Comparison of ENCODE assay signal across 30 cellular contexts in genomic region chr3:72950372-72950771, GRCh38. TPM values are rescaled to one million over a fixed set of nuclear protein-coding genes. Genes with fewer than 3 reads are reported as not detected.
A peak's percentile ranks its signal among the peaks of the same experiment; 100 is the strongest.
DNase-seq lines count a peak whose midpoint lies in the region; ATAC-seq and TF ChIP-seq lines count a peak whose summit lies in the region.
"Had no signal": no experiment of that assay in that cellular context is flagged by ENCODE, and none has a peak within 500 bp of the region (broad histone marks: within the 10 kb centered on the region; RNA-seq: fewer than 3 reads in every experiment).

No MANE protein-coding gene starts in this region.

- no peak for DNase-seq in dorsolateral prefrontal cortex
- DNase-seq in heart left ventricle: no peak
- DNase-seq in hippocampal formation (lab: John Stamatoyannopoulos, UW): no peak
- no peak for DNase-seq in HAP-1 (ENCODE audit: low spot score in 2 of 2)
- no peak for DNase-seq in epidermal melanocyte (ENCODE audit: insufficient read length, low spot score)
- DNase-seq: activated naive CD4-positive, alpha-beta T cell treated with Interleukin-2 at 50 U/mL for 16 hours; amniotic stem cell; brain microvascular endothelial cell; CD8-positive, alpha-beta T cell; GM23248; immature natural killer cell; left lung; mesendoderm; MM.1S; NCI-H1417; NCI-H2029 treated with DMSO at 0.1 percent for 48 hours; pancreas; small intestine; stimulated activated naive CD4-positive, alpha-beta T cell treated with Interleukin-2 at 50 U/mL for 16 hours; T-helper 17 cell had no signal

- TF ChIP-seq POLR2A in heart left ventricle (IDR thresholded peaks at IDR 0.05): no peak

- H3K4me3 ChIP-seq in BLaER1 (no peak overlapping the region), dorsolateral prefrontal cortex (peak overlapping the region in 2 of 59 donors; percentile 7 to 10), heart left ventricle (no peak overlapping the region), HAP-1 (no peak overlapping the region)
- H3K4me3 ChIP-seq: A549, gastroesophageal sphincter, GM23248, left lung, neural progenitor cell, pancreas, thoracic aorta, vagina had no signal

- H3K9me3 ChIP-seq in BLaER1 (no peaks in the 10 kb centered on the region), heart left ventricle (no peaks in the 10 kb centered on the region), HAP-1 (no peaks in the 10 kb centered on the region)
- H3K9me3 ChIP-seq: A549, gastroesophageal sphincter, left lung, pancreas, thoracic aorta, vagina had no signal

- H3K27ac ChIP-seq in BLaER1 (no peak overlapping the region), dorsolateral prefrontal cortex (peak overlapping the region; percentile 1 to 99 (median 87)), heart left ventricle (no peak overlapping the region)
- H3K27ac ChIP-seq: A549, brain microvascular endothelial cell, gastroesophageal sphincter, GM23248, left lung, neural progenitor cell, pancreas, thoracic aorta, vagina had no signal

- H3K36me3 ChIP-seq in BLaER1 (no peaks in the 10 kb centered on the region), heart left ventricle (peaks cover 0 to 3% (median 0%) of the 10 kb centered on the region in 9 donors), HAP-1 (replicated peaks) (no peaks in the 10 kb centered on the region)
- H3K36me3 ChIP-seq: brain microvascular endothelial cell, gastroesophageal sphincter, left lung, neural progenitor cell, pancreas, thoracic aorta, vagina had no signal

- 95 to 98% (median 97%) methylated on average over 8 of the region's 8 CpGs for WGBS in heart left ventricle, 4 donors

- no peak overlapping the region for H3K9ac ChIP-seq in BLaER1
- H3K9ac ChIP-seq: GM23248, neural progenitor cell had no signal

- H3K4me1 ChIP-seq in BLaER1: peaks cover 27% of the 10 kb centered on the region
- H3K4me1 ChIP-seq in heart left ventricle: peaks cover 0 to 5% (median 0%) of the 10 kb centered on the region in 12 donors
- H3K4me1 ChIP-seq in HAP-1: no peaks in the 10 kb centered on the region
- H3K4me1 ChIP-seq: gastroesophageal sphincter, pancreas, vagina had no signal

- no peaks in the 10 kb centered on the region for H4K20me1 ChIP-seq in BLaER1

- ATAC-seq in GM18867 (IDR thresholded peaks at IDR 0.05; ENCODE audit: unreplicated experiment) (peak; percentile 39), HG03175 (IDR thresholded peaks at IDR 0.05; ENCODE audit: unreplicated experiment) (peak; percentile 54), heart left ventricle (no peak)
- ATAC-seq: A549, gastroesophageal sphincter, left lung, pancreas, Right ventricle myocardium inferior, SK-N-SH treated with all-trans-retinoic acid at 6 μM for 48 hours had no signal

- TF ChIP-seq CTCF in dorsolateral prefrontal cortex (IDR thresholded peaks at IDR 0.05 in 54 of 56, conservative IDR thresholded peaks at IDR 0.05 in 2 of 56; ENCODE audit: low read depth in 1 of 56, partially characterized antibody in 56 of 56) (no peak), heart left ventricle (IDR thresholded peaks at IDR 0.05) (no peak)

- H3K4me2 ChIP-seq in BLaER1: peak overlapping the region; percentile 18
- H3K4me2 ChIP-seq: A549, neural progenitor cell had no signal

- in situ Hi-C loops in HAP-1 (cut with MboI; ENCODE audit: low sequenced_read_pairs): no loop called here

- H3K27me3 ChIP-seq in BLaER1 (no peaks in the 10 kb centered on the region), dorsolateral prefrontal cortex (no peaks in the 10 kb centered on the region), heart left ventricle (no peaks in the 10 kb centered on the region), HAP-1 (ENCODE audit: low read depth) (no peaks in the 10 kb centered on the region)
- H3K27me3 ChIP-seq: brain microvascular endothelial cell, gastroesophageal sphincter, left lung, neural progenitor cell, pancreas, vagina had no signal

- intact Hi-C loops in dorsolateral prefrontal cortex (cut with DNase I) (no loop called here), heart left ventricle (cut with DNase I) (no loop called here)

RNA-seq across cellular contexts. Expression of gene PPP4R2, which starts 46.2 kb away (rescaled TPM):
- 100 to 1,000 TPM in 7 of 120 experiments, 10 to 100 TPM in 113; 50.2 to 118 (median 78.2) TPM for total RNA-seq in dorsolateral prefrontal cortex
- total RNA-seq in heart left ventricle: 10 to 100 TPM; 41.2 to 69.7 (median 50.0) TPM
- 10 to 100 TPM; 17.0 to 22.0 TPM for polyA plus RNA-seq in heart left ventricle

Comparison
In these comparisons a context has a peak if more than half of its experiments do, and no peak if none do; other contexts are left out.
1. H3K27ac ChIP-seq: peak in dorsolateral prefrontal cortex (59 of 59); none in BLaER1 (single experiment) and heart left ventricle (0 of 12).
2. ATAC-seq: peak in GM18867 (single experiment) and HG03175 (single experiment); none in heart left ventricle (0 of 4).